ENCODE assay signal across 9 cellular contexts in genomic region chr15:57217716-57218598, GRCh38.
DNase-seq lines count a peak whose midpoint lies in the region; ATAC-seq and TF ChIP-seq lines count a peak whose summit lies in the region.
"Had no signal": no experiment of that assay in that cellular context is flagged by ENCODE, and none has a peak within 500 bp of the region (broad histone marks: within the 10 kb centered on the region; RNA-seq: fewer than 3 reads in every experiment).

No MANE protein-coding gene starts in this region.

- H3K4me1 Mint-ChIP-seq in WTC11 = peaks cover 85% of the 10 kb centered on the region

- peak overlapping the region; percentile 17 for H3K27ac Mint-ChIP-seq in WTC11
- H3K27ac Mint-ChIP-seq: natural killer cell treated with Interleukin-12 subunit alpha and Interleukin-12 subunit beta and Interleukin-15 and Interleukin-18, amount 100 ng/mL, for 72 hours had no signal

- CTCF ChIA-PET in WTC11 (lab: Charles Lee) = interaction anchor here (1.0 to 2.3 kb wide), 2 partner anchors 19 to 89 kb away, joined by 4 to 10 read pairs; no protein-coding TSS in a partner anchor

- DNase-seq in HT1080 (ENCODE audit: low read depth) (peak; percentile 46), WTC11 (ENCODE audit: low spot score) (no peak), ecto neural progenitor cell (ENCODE audit: low spot score) (no peak), T-helper 2 cell (no peak), AML-193 (lab: John Stamatoyannopoulos, UW) (no peak)

- TF ChIP-seq CTCF in WTC11 (IDR thresholded peaks at IDR 0.05) = no peak

- peaks cover 20% of the 10 kb centered on the region for H3K79me2 ChIP-seq in ACC112 (ENCODE audit: control insufficient read depth, insufficient read depth, low read length, unreplicated experiment)

- H3K9me3 Mint-ChIP-seq in WTC11 = no peaks in the 10 kb centered on the region
- H3K9me3 Mint-ChIP-seq: natural killer cell treated with Interleukin-12 subunit alpha and Interleukin-12 subunit beta and Interleukin-15 and Interleukin-18, amount 100 ng/mL, for 72 hours had no signal

- H3K4me3 ChIP-seq in ACC112 (ENCODE audit: low read depth, low read length) (peak overlapping the region; percentile 69), mesodermal cell (ENCODE audit: extremely low read depth, insufficient read depth, low read length, poor library complexity, severe bottlenecking) (no peak overlapping the region)

- no peaks in the 10 kb centered on the region for H3K27me3 Mint-ChIP-seq in WTC11 (ENCODE audit: low read depth)
- H3K27me3 Mint-ChIP-seq: natural killer cell treated with Interleukin-12 subunit alpha and Interleukin-12 subunit beta and Interleukin-15 and Interleukin-18, amount 100 ng/mL, for 72 hours had no signal

- no peaks in the 10 kb centered on the region for H3K27me3 ChIP-seq in ACC112 (ENCODE audit: insufficient read depth, low read length)

- H2AFZ ChIP-seq in ACC112 (ENCODE audit: low read length, unreplicated experiment) = no peak overlapping the region

- H3K27ac ChIP-seq in ACC112 (ENCODE audit: low read depth, low read length) (peak overlapping the region; percentile 66), mesodermal cell (ENCODE audit: low read depth, low read length, severe bottlenecking) (peak overlapping the region; percentile 69)

- WGBS in mesodermal cell (ENCODE audit: insufficient coverage in 2 of 2), 2 experiments = 64 to 69% methylated on average over 4 to 5 of the region's 9 CpGs

- H3K36me3 ChIP-seq in ACC112 (ENCODE audit: insufficient read depth, low read length) (no peaks in the 10 kb centered on the region), mesodermal cell (ENCODE audit: control insufficient read depth, insufficient read depth, low read length) (no peaks in the 10 kb centered on the region)

- POLR2A ChIA-PET in WTC11 (lab: Charles Lee) = no interaction called here

- H3K4me1 ChIP-seq in ACC112 (ENCODE audit: control insufficient read depth, insufficient read depth, low read length, unreplicated experiment) = peaks cover 70% of the 10 kb centered on the region
- H3K4me1 ChIP-seq in mesodermal cell (ENCODE audit: control insufficient read depth, insufficient read depth, low read length, poor library complexity, severe bottlenecking) = peaks cover 45% of the 10 kb centered on the region

- ATAC-seq in WTC11 (no peak), GM21717 (IDR thresholded peaks at IDR 0.05; ENCODE audit: unreplicated experiment) (no peak)
- ATAC-seq: natural killer cell treated with Interleukin-12 subunit alpha and Interleukin-12 subunit beta and Interleukin-15 and Interleukin-18, amount 100 ng/mL, for 72 hours had no signal

- H3K4me3 Mint-ChIP-seq in WTC11 = no peak overlapping the region
- H3K4me3 Mint-ChIP-seq: natural killer cell treated with Interleukin-12 subunit alpha and Interleukin-12 subunit beta and Interleukin-15 and Interleukin-18, amount 100 ng/mL, for 72 hours had no signal

- no peaks in the 10 kb centered on the region for H3K36me3 Mint-ChIP-seq in WTC11
- H3K36me3 Mint-ChIP-seq: natural killer cell treated with Interleukin-12 subunit alpha and Interleukin-12 subunit beta and Interleukin-15 and Interleukin-18, amount 100 ng/mL, for 72 hours had no signal

- no peaks in the 10 kb centered on the region for H3K9me3 ChIP-seq in mesodermal cell (ENCODE audit: control insufficient read depth, low read length)

TF ChIP-seq in WTC11, 78 proteins besides CTCF, POLR2A, EP300 and RAD21:
- TF ChIP-seq, protein P1, sequence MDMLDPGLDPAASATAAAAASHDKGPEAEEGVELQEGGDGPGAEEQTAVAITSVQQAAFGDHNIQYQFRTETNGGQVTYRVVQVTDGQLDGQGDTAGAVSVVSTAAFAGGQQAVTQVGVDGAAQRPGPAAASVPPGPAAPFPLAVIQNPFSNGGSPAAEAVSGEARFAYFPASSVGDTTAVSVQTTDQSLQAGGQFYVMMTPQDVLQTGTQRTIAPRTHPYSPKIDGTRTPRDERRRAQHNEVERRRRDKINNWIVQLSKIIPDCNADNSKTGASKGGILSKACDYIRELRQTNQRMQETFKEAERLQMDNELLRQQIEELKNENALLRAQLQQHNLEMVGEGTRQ (CRISPR knock-in tag; IDR thresholded peaks at IDR 0.05) = no peak
- TF ChIP-seq NFE2L1 (CRISPR knock-in tag; IDR thresholded peaks at IDR 0.05) (no peak), CREM (CRISPR knock-in tag; IDR thresholded peaks at IDR 0.05) (no peak), ATF6 (CRISPR knock-in tag; IDR thresholded peaks at IDR 0.05) (no peak), KAT7 (CRISPR knock-in tag; IDR thresholded peaks at IDR 0.05; ENCODE audit: borderline replicate concordance) (no peak), SMAD3 (CRISPR knock-in tag; IDR thresholded peaks at IDR 0.05; ENCODE audit: borderline replicate concordance) (no peak), SP1 (CRISPR knock-in tag; conservative IDR thresholded peaks at IDR 0.05) (no peak), ZSCAN18 (CRISPR knock-in tag; IDR thresholded peaks at IDR 0.05) (no peak), ATF2 (CRISPR knock-in tag; IDR thresholded peaks at IDR 0.05; ENCODE audit: borderline replicate concordance, low read depth) (no peak)
- TF ChIP-seq, protein P2, sequence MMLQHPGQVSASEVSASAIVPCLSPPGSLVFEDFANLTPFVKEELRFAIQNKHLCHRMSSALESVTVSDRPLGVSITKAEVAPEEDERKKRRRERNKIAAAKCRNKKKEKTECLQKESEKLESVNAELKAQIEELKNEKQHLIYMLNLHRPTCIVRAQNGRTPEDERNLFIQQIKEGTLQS (CRISPR knock-in tag; conservative IDR thresholded peaks at IDR 0.05) = no peak
- TF ChIP-seq, protein P3, sequence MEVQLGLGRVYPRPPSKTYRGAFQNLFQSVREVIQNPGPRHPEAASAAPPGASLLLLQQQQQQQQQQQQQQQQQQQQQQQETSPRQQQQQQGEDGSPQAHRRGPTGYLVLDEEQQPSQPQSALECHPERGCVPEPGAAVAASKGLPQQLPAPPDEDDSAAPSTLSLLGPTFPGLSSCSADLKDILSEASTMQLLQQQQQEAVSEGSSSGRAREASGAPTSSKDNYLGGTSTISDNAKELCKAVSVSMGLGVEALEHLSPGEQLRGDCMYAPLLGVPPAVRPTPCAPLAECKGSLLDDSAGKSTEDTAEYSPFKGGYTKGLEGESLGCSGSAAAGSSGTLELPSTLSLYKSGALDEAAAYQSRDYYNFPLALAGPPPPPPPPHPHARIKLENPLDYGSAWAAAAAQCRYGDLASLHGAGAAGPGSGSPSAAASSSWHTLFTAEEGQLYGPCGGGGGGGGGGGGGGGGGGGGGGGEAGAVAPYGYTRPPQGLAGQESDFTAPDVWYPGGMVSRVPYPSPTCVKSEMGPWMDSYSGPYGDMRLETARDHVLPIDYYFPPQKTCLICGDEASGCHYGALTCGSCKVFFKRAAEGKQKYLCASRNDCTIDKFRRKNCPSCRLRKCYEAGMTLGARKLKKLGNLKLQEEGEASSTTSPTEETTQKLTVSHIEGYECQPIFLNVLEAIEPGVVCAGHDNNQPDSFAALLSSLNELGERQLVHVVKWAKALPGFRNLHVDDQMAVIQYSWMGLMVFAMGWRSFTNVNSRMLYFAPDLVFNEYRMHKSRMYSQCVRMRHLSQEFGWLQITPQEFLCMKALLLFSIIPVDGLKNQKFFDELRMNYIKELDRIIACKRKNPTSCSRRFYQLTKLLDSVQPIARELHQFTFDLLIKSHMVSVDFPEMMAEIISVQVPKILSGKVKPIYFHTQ (CRISPR knock-in tag; IDR thresholded peaks at IDR 0.05) = no peak
- TF ChIP-seq, protein P4, sequence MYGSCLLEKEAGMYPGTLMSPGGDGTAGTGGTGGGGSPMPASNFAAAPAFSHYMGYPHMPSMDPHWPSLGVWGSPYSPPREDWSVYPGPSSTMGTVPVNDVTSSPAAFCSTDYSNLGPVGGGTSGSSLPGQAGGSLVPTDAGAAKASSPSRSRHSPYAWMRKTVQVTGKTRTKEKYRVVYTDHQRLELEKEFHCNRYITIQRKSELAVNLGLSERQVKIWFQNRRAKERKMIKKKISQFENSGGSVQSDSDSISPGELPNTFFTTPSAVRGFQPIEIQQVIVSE (CRISPR knock-in tag; IDR thresholded peaks at IDR 0.05; ENCODE audit: borderline replicate concordance) = no peak
